Comparison of ENCODE assay signal across 18 cellular contexts in genomic region chr10:103548581-103549348, GRCh38. TPM values are rescaled to one million over a fixed set of nuclear protein-coding genes. Genes with fewer than 3 reads are reported as not detected.
DNase-seq lines count a peak whose midpoint lies in the region; ATAC-seq and TF ChIP-seq lines count a peak whose summit lies in the region.
"Had no signal": no experiment of that assay in that cellular context is flagged by ENCODE, and none has a peak within 500 bp of the region (broad histone marks: within the 10 kb centered on the region; RNA-seq: fewer than 3 reads in every experiment).

No MANE protein-coding gene starts in this region.

- no peak for TF ChIP-seq EP300 in suprapubic skin (IDR thresholded peaks at IDR 0.05)

- H3K4me3 ChIP-seq in suprapubic skin, result no peak overlapping the region
- H3K4me3 ChIP-seq: gastroesophageal sphincter, GM12878, skin epidermis had no signal

- H3K27me3 ChIP-seq in suprapubic skin, result no peaks in the 10 kb centered on the region
- H3K27me3 ChIP-seq: gastroesophageal sphincter had no signal

- TF ChIP-seq POLR2A in suprapubic skin (IDR thresholded peaks at IDR 0.05), result no peak

- ATAC-seq in left ventricle myocardium superior, result no peak
- ATAC-seq: gastroesophageal sphincter; GM12878; natural killer cell treated with Interleukin-12 subunit alpha and Interleukin-12 subunit beta and Interleukin-15 and Interleukin-18, amount 100 ng/mL, for 72 hours had no signal

- no peaks in the 10 kb centered on the region for H3K36me3 ChIP-seq in suprapubic skin
- H3K36me3 ChIP-seq: gastroesophageal sphincter had no signal

- DNase-seq in NCI-H1417 (lab: John Stamatoyannopoulos, UW) (peak; percentile 56 to 85 (median 78)), NCI-H1417 treated with DMSO at 0.1 percent for 48 hours (lab: John Stamatoyannopoulos, UW) (no peak), NCI-H2196 treated with DMSO at 0.1 percent for 48 hours (lab: John Stamatoyannopoulos, UW; ENCODE audit: unreplicated experiment) (peak; percentile 71), cerebellar cortex (ENCODE audit: low spot score) (peak; percentile 93), suprapubic skin (ENCODE audit: low spot score in 2 of 2) (peak; percentile 31 to 40), NCI-H2227 treated with DMSO at 0.1 percent for 48 hours (lab: John Stamatoyannopoulos, UW) (no peak), NCI-H226 (no peak), left ventricle myocardium superior (no peak)
- DNase-seq: activated CD8-positive, alpha-beta memory T cell treated with anti-CD3 and anti-CD28 coated beads, Interleukin-2, amount 50 U/mL, for 48 hours; amniotic stem cell; effector CD4-positive, alpha-beta T cell; kidney; NCI-H1694 treated with DMSO at 0.1 percent for 48 hours had no signal

- no peaks in the 10 kb centered on the region for H3K9me3 ChIP-seq in suprapubic skin
- H3K9me3 ChIP-seq: gastroesophageal sphincter had no signal

- 81% methylated on average over 12 of the region's 12 CpGs for WGBS in suprapubic skin

- no peaks in the 10 kb centered on the region for H3K4me1 ChIP-seq in suprapubic skin

- no peak overlapping the region for H3K27ac ChIP-seq in suprapubic skin
- H3K27ac ChIP-seq: gastroesophageal sphincter, skin epidermis had no signal

- intact Hi-C loops in left ventricle myocardium superior (cut with micrococcal nuclease), result no loop called here

- TF ChIP-seq CTCF in suprapubic skin (IDR thresholded peaks at IDR 0.05), result no peak

RNA-seq across cellular contexts. Expression of gene NEURL1, which starts 55.3 kb away (rescaled TPM):
- total RNA-seq in suprapubic skin (under 1 TPM in 2 of 4 donors, not detected in 2; 0.18 to 0.30 TPM), left ventricle myocardium superior (not detected)
- total RNA-seq: RPMI7951 had no signal

Comparison
In these comparisons a context has a peak if more than half of its experiments do, and no peak if none do; other contexts are left out.
1. DNase-seq: peak in NCI-H1417 (3 of 3), NCI-H2196 treated with DMSO at 0.1 percent for 48 hours (single experiment), cerebellar cortex (single experiment) and suprapubic skin (2 of 2); none in NCI-H1417 treated with DMSO at 0.1 percent for 48 hours (single experiment), NCI-H2227 treated with DMSO at 0.1 percent for 48 hours (single experiment), NCI-H226 (single experiment) and left ventricle myocardium superior (single experiment).